17 cellular contexts compared by ENCODE assay signal in genomic region chr3:157094301-157094700, GRCh38.
DNase-seq lines count a peak whose midpoint lies in the region; ATAC-seq and TF ChIP-seq lines count a peak whose summit lies in the region.
"Had no signal": no experiment of that assay in that cellular context is flagged by ENCODE, and none has a peak within 500 bp of the region (broad histone marks: within the 10 kb centered on the region; RNA-seq: fewer than 3 reads in every experiment).

No MANE protein-coding gene starts in this region.

- H3K36me3 Mint-ChIP-seq in activated T-helper 17 cell treated with anti-CD3 and anti-CD28 coated beads, Interleukin-2, amount 50 U/mL, for 72 hours (ENCODE audit: low read depth): peaks cover 21% of the 10 kb centered on the region
- H3K36me3 Mint-ChIP-seq in glutamatergic neuron (ENCODE audit: unreplicated experiment): no peaks in the 10 kb centered on the region
- H3K36me3 Mint-ChIP-seq in activated T-helper 1 cell treated with anti-CD3 and anti-CD28 coated beads, Interleukin-12 subunit alpha, Interleukin-12 subunit beta, Interleukin-2, Interleukin-4 antibody, amounts not matched to agents 30 ng/mL and 10 ng/mL and 1 ng/mL, durations not matched to agents 14 hours and 24 hours and 36 hours (ENCODE audit: low read depth): peaks cover 5% of the 10 kb centered on the region
- no peaks in the 10 kb centered on the region for H3K36me3 Mint-ChIP-seq in activated CD4-positive, alpha-beta T cell treated with anti-CD3 and anti-CD28 coated beads, Interleukin-2, amount 10 ng/mL, durations not matched to agents 7 days and 5 days (ENCODE audit: low read depth)

- WGBS in heart right ventricle, 2 donors: 76 to 77% methylated on average over 2 of the region's 2 CpGs

- H3K27me3 Mint-ChIP-seq in activated T-helper 17 cell treated with anti-CD3 and anti-CD28 coated beads, Interleukin-2, amount 50 U/mL, for 72 hours: no peaks in the 10 kb centered on the region
- peaks cover 2% of the 10 kb centered on the region for H3K27me3 Mint-ChIP-seq in glutamatergic neuron (ENCODE audit: unreplicated experiment)
- no peaks in the 10 kb centered on the region for H3K27me3 Mint-ChIP-seq in activated T-helper 1 cell treated with anti-CD3 and anti-CD28 coated beads, Interleukin-12 subunit alpha, Interleukin-12 subunit beta, Interleukin-2, Interleukin-4 antibody, amounts not matched to agents 30 ng/mL and 10 ng/mL and 1 ng/mL, durations not matched to agents 14 hours and 24 hours and 36 hours (ENCODE audit: insufficient read depth)
- no peaks in the 10 kb centered on the region for H3K27me3 Mint-ChIP-seq in activated CD4-positive, alpha-beta T cell treated with anti-CD3 and anti-CD28 coated beads, Interleukin-2, amount 10 ng/mL, durations not matched to agents 7 days and 5 days

- DNase-seq in heart right ventricle (no peak), Right ventricle myocardium inferior (ENCODE audit: missing footprints) (no peak), HT1080 (ENCODE audit: low read depth) (peak; percentile 35), glutamatergic neuron (no peak), COR-L47 (lab: John Stamatoyannopoulos, UW) (no peak)
- no peak for DNase-seq in activated T-helper 1 cell treated with anti-CD3 and anti-CD28 coated beads, Interleukin-12 subunit alpha, Interleukin-12 subunit beta, Interleukin-2, Interleukin-4 antibody, amounts not matched to agents 30 ng/mL and 10 ng/mL and 1 ng/mL, durations not matched to agents 14 hours and 24 hours and 36 hours (ENCODE audit: low spot score)
- DNase-seq in activated CD4-positive, alpha-beta T cell treated with anti-CD3 and anti-CD28 coated beads, Interleukin-2, amount 10 ng/mL, durations not matched to agents 7 days and 5 days: no peak
- DNase-seq: DMS79, NCI-H1092 treated with DMSO at 0.1 percent for 48 hours, NCI-H146, NCI-H2029, NCI-H345, NCI-H524, NCI-H774 had no signal

- CTCF ChIA-PET in activated CD4-positive, alpha-beta T cell treated with anti-CD3 and anti-CD28 coated beads, Interleukin-2, amount 10 ng/mL, durations not matched to agents 7 days and 5 days (lab: Charles Lee): interaction anchor here (0.6 to 1.9 kb wide), 7 partner anchors 11 to 420 kb away, joined by 3 to 6 read pairs (median 5); partner anchors contain the start of gene TIPARP

- no peaks in the 10 kb centered on the region for H3K36me3 ChIP-seq in heart right ventricle

- H3K4me1 Mint-ChIP-seq in activated T-helper 17 cell treated with anti-CD3 and anti-CD28 coated beads, Interleukin-2, amount 50 U/mL, for 72 hours: peaks cover 54% of the 10 kb centered on the region
- peaks cover 5% of the 10 kb centered on the region for H3K4me1 Mint-ChIP-seq in glutamatergic neuron (ENCODE audit: low read depth, unreplicated experiment)
- H3K4me1 Mint-ChIP-seq in activated T-helper 1 cell treated with anti-CD3 and anti-CD28 coated beads, Interleukin-12 subunit alpha, Interleukin-12 subunit beta, Interleukin-2, Interleukin-4 antibody, amounts not matched to agents 30 ng/mL and 10 ng/mL and 1 ng/mL, durations not matched to agents 14 hours and 24 hours and 36 hours (ENCODE audit: low read depth): peaks cover 65% of the 10 kb centered on the region
- peaks cover 59% of the 10 kb centered on the region for H3K4me1 Mint-ChIP-seq in activated CD4-positive, alpha-beta T cell treated with anti-CD3 and anti-CD28 coated beads, Interleukin-2, amount 10 ng/mL, durations not matched to agents 7 days and 5 days

- peak overlapping the region in 1 of 10 donors; percentile 65 for H3K4me3 ChIP-seq in heart right ventricle
- H3K4me3 ChIP-seq: A549 had no signal

- H3K4me1 ChIP-seq in heart right ventricle: peaks cover 0 to 84% (median 37%) of the 10 kb centered on the region in 9 donors

- POLR2A ChIA-PET in activated CD4-positive, alpha-beta T cell treated with anti-CD3 and anti-CD28 coated beads, Interleukin-2, amount 10 ng/mL, durations not matched to agents 7 days and 5 days (lab: Charles Lee): interaction anchor here (0.6 kb wide), 1 partner anchor 101 kb away, joined by 3 read pairs; no protein-coding TSS in a partner anchor

- peak overlapping the region; percentile 9 for H3K4me3 Mint-ChIP-seq in activated T-helper 17 cell treated with anti-CD3 and anti-CD28 coated beads, Interleukin-2, amount 50 U/mL, for 72 hours
- no peak overlapping the region for H3K4me3 Mint-ChIP-seq in glutamatergic neuron (ENCODE audit: unreplicated experiment)
- H3K4me3 Mint-ChIP-seq in activated T-helper 1 cell treated with anti-CD3 and anti-CD28 coated beads, Interleukin-12 subunit alpha, Interleukin-12 subunit beta, Interleukin-2, Interleukin-4 antibody, amounts not matched to agents 30 ng/mL and 10 ng/mL and 1 ng/mL, durations not matched to agents 14 hours and 24 hours and 36 hours: no peak overlapping the region
- no peak overlapping the region for H3K4me3 Mint-ChIP-seq in activated CD4-positive, alpha-beta T cell treated with anti-CD3 and anti-CD28 coated beads, Interleukin-2, amount 10 ng/mL, durations not matched to agents 7 days and 5 days
- H3K4me3 Mint-ChIP-seq: B cell had no signal

- H3K27me3 ChIP-seq in heart right ventricle: no peaks in the 10 kb centered on the region

- H3K9me3 Mint-ChIP-seq in activated T-helper 17 cell treated with anti-CD3 and anti-CD28 coated beads, Interleukin-2, amount 50 U/mL, for 72 hours: no peaks in the 10 kb centered on the region
- peaks cover 7% of the 10 kb centered on the region for H3K9me3 Mint-ChIP-seq in glutamatergic neuron (ENCODE audit: unreplicated experiment)
- H3K9me3 Mint-ChIP-seq in activated T-helper 1 cell treated with anti-CD3 and anti-CD28 coated beads, Interleukin-12 subunit alpha, Interleukin-12 subunit beta, Interleukin-2, Interleukin-4 antibody, amounts not matched to agents 30 ng/mL and 10 ng/mL and 1 ng/mL, durations not matched to agents 14 hours and 24 hours and 36 hours: peaks cover 4% of the 10 kb centered on the region
- H3K9me3 Mint-ChIP-seq in activated CD4-positive, alpha-beta T cell treated with anti-CD3 and anti-CD28 coated beads, Interleukin-2, amount 10 ng/mL, durations not matched to agents 7 days and 5 days: peaks cover 7% of the 10 kb centered on the region

- ATAC-seq in heart right ventricle (no peak), Right ventricle myocardium inferior (no peak)
- no peak for ATAC-seq in activated T-helper 17 cell treated with anti-CD3 and anti-CD28 coated beads, Interleukin-2, amount 50 U/mL, for 72 hours (replicated peaks)

- intact Hi-C loops in heart right ventricle (cut with DNase I): loop anchor here in 1 of 10 donors (5.0 kb wide), 1 partner anchor 542 kb away; no protein-coding TSS in a partner anchor
- intact Hi-C loops in Right ventricle myocardium inferior (cut with DNase I): no loop called here
- intact Hi-C loops in activated T-helper 1 cell treated with anti-CD3 and anti-CD28 coated beads, Interleukin-12 subunit alpha, Interleukin-12 subunit beta, Interleukin-2, Interleukin-4 antibody, amounts not matched to agents 30 ng/mL and 10 ng/mL and 1 ng/mL, durations not matched to agents 14 hours and 24 hours and 36 hours (cut with micrococcal nuclease): no loop called here

- H3K9me3 ChIP-seq in heart right ventricle: no peaks in the 10 kb centered on the region
- H3K9me3 ChIP-seq: A549 had no signal

- no peak overlapping the region for H3K27ac Mint-ChIP-seq in activated T-helper 17 cell treated with anti-CD3 and anti-CD28 coated beads, Interleukin-2, amount 50 U/mL, for 72 hours
- H3K27ac Mint-ChIP-seq in glutamatergic neuron (ENCODE audit: unreplicated experiment): peak overlapping the region; percentile 3
- H3K27ac Mint-ChIP-seq in activated T-helper 1 cell treated with anti-CD3 and anti-CD28 coated beads, Interleukin-12 subunit alpha, Interleukin-12 subunit beta, Interleukin-2, Interleukin-4 antibody, amounts not matched to agents 30 ng/mL and 10 ng/mL and 1 ng/mL, durations not matched to agents 14 hours and 24 hours and 36 hours: no peak overlapping the region
- H3K27ac Mint-ChIP-seq in activated CD4-positive, alpha-beta T cell treated with anti-CD3 and anti-CD28 coated beads, Interleukin-2, amount 10 ng/mL, durations not matched to agents 7 days and 5 days: no peak overlapping the region
- H3K27ac Mint-ChIP-seq: B cell had no signal

- no peak for TF ChIP-seq CTCF in heart right ventricle (IDR thresholded peaks at IDR 0.05)
- no peak for TF ChIP-seq CTCF in glutamatergic neuron (IDR thresholded peaks at IDR 0.05; ENCODE audit: partially characterized antibody, unreplicated experiment)

- H3K27ac ChIP-seq in heart right ventricle: peak overlapping the region in 8 of 10 donors; percentile 7 to 100 (median 97)
- H3K27ac ChIP-seq: A549 had no signal
